Comparison of ENCODE assay signal across 8 cellular contexts in genomic region chr7:2063562-2064360, GRCh38.
DNase-seq lines count a peak whose midpoint lies in the region; ATAC-seq and TF ChIP-seq lines count a peak whose summit lies in the region.

No MANE protein-coding gene starts in this region.

- H3K27me3 ChIP-seq in adrenal gland = no peaks in the 10 kb centered on the region
- no peaks in the 10 kb centered on the region for H3K27me3 ChIP-seq in aorta (ENCODE audit: control insufficient read depth in 1 of 2, insufficient read depth in 2 of 2, low read length in 1 of 2)
- H3K27me3 ChIP-seq in suprapubic skin = no peaks in the 10 kb centered on the region

- H3K27ac ChIP-seq in adrenal gland (no peak overlapping the region), aorta (ENCODE audit: low read depth in 1 of 2, low read length in 2 of 2) (no peak overlapping the region), suprapubic skin (no peak overlapping the region)

- H3K4me3 ChIP-seq in adrenal gland (no peak overlapping the region), aorta (ENCODE audit: low read length in 2 of 2) (no peak overlapping the region), suprapubic skin (no peak overlapping the region)

- no peaks in the 10 kb centered on the region for H3K36me3 ChIP-seq in adrenal gland (replicated peaks in 1 of 2)
- H3K36me3 ChIP-seq in aorta (ENCODE audit: control insufficient read depth in 1 of 2, insufficient read depth in 2 of 2, low read length in 1 of 2) = no peaks in the 10 kb centered on the region
- H3K36me3 ChIP-seq in suprapubic skin = peaks cover 22% of the 10 kb centered on the region

- no peak for TF ChIP-seq EP300 in suprapubic skin (IDR thresholded peaks at IDR 0.05)

- DNase-seq in Right ventricle myocardium superior = no peak
- DNase-seq in cardiac septum (ENCODE audit: low spot score) = no peak
- DNase-seq in adrenal gland = peak in 4 of 7 donors; percentile 4 to 79 (median 34)
- DNase-seq in left kidney (ENCODE audit: low read depth, low spot score) = peak; percentile 67
- no peak for DNase-seq in aorta
- no peak for DNase-seq in suprapubic skin (ENCODE audit: low spot score in 2 of 2)
- DNase-seq in NCI-H2227 (lab: John Stamatoyannopoulos, UW; ENCODE audit: unreplicated experiment) = no peak

- no peak for TF ChIP-seq POLR2A in adrenal gland (IDR thresholded peaks at IDR 0.05)
- TF ChIP-seq POLR2A in suprapubic skin (IDR thresholded peaks at IDR 0.05) = no peak

- intact Hi-C loops in Right ventricle myocardium superior (cut with DNase I) = no loop called here
- intact Hi-C loops in cardiac septum (cut with DNase I) = no loop called here
- intact Hi-C loops in adrenal gland (cut with DNase I) = no loop called here
- intact Hi-C loops in aorta (cut with DNase I) = no loop called here

- 67 to 73% (median 70%) methylated on average over 23 to 27 of the region's 27 CpGs for WGBS in adrenal gland, 4 donors
- WGBS in aorta, 2 donors = 72 to 78% methylated on average over 27 of the region's 27 CpGs
- WGBS in suprapubic skin = 51% methylated on average over 17 of the region's 27 CpGs

- TF ChIP-seq CTCF in adrenal gland (IDR thresholded peaks at IDR 0.05) = peak in 3 of 6 experiments; percentile 31 to 39 (median 33)
- peak in 1 of 2 donors; percentile 11 for TF ChIP-seq CTCF in suprapubic skin (IDR thresholded peaks at IDR 0.05)

- H3K4me1 ChIP-seq in adrenal gland (replicated peaks in 1 of 2) = no peaks in the 10 kb centered on the region
- H3K4me1 ChIP-seq in aorta (ENCODE audit: control insufficient read depth in 1 of 2, insufficient read depth in 2 of 2, low read length in 2 of 2) = no peaks in the 10 kb centered on the region
- H3K4me1 ChIP-seq in suprapubic skin = peaks cover 13% of the 10 kb centered on the region

- ATAC-seq in Right ventricle myocardium superior (ENCODE audit: poor library complexity) = peak; percentile 37
- peak; percentile 62 for ATAC-seq in aorta (ENCODE audit: low FRiP score)
- ATAC-seq in GM19324 (IDR thresholded peaks at IDR 0.05; ENCODE audit: low FRiP score, unreplicated experiment) = no peak

- no peaks in the 10 kb centered on the region for H3K9me3 ChIP-seq in adrenal gland (replicated peaks in 1 of 3)
- H3K9me3 ChIP-seq in aorta (ENCODE audit: control insufficient read depth, low read length) = peaks cover 3% of the 10 kb centered on the region
- no peaks in the 10 kb centered on the region for H3K9me3 ChIP-seq in suprapubic skin

Comparison
In these comparisons a context has a peak if more than half of its experiments do, and no peak if none do; other contexts are left out.
1. DNase-seq: peak in adrenal gland (4 of 7) and left kidney (single experiment); none in Right ventricle myocardium superior (single experiment), cardiac septum (single experiment), aorta (0 of 2), suprapubic skin (0 of 2) and NCI-H2227 (single experiment).